ENCODE assay signal across 9 cellular contexts in genomic region chr1:108828074-108828961, GRCh38. TPM values are rescaled to one million over a fixed set of nuclear protein-coding genes. Genes with fewer than 3 reads are reported as not detected.
DNase-seq lines count a peak whose midpoint lies in the region; ATAC-seq, FAIRE-seq and TF ChIP-seq lines count a peak whose summit lies in the region.
"Had no signal": no experiment of that assay in that cellular context is flagged by ENCODE, and none has a peak within 500 bp of the region (broad histone marks: within the 10 kb centered on the region; RNA-seq: fewer than 3 reads in every experiment).

No MANE protein-coding gene starts in this region.

- no peak overlapping the region for H3K4me3 ChIP-seq in lower lobe of right lung

- intact Hi-C loops in lower lobe of right lung (cut with DNase I) = no loop called here

- H3K36me3 ChIP-seq in lower lobe of right lung = no peaks in the 10 kb centered on the region

- no peaks in the 10 kb centered on the region for H3K36me3 Mint-ChIP-seq in activated CD4-positive, alpha-beta memory T cell treated with anti-CD3 and anti-CD28 coated beads, Interleukin-2, amount 10 ng/mL, durations not matched to agents 7 days and 5 days (ENCODE audit: low read depth)

- no peak for FAIRE-seq in D721Med (lab: Jason Lieb, UNC)
- FAIRE-seq: TTC549 had no signal

- no peaks in the 10 kb centered on the region for H3K9me3 Mint-ChIP-seq in activated CD4-positive, alpha-beta memory T cell treated with anti-CD3 and anti-CD28 coated beads, Interleukin-2, amount 10 ng/mL, durations not matched to agents 7 days and 5 days

- ATAC-seq in HG02759 (IDR thresholded peaks at IDR 0.05; ENCODE audit: unreplicated experiment) = peak; percentile 70
- peak; percentile 74 to 79 for ATAC-seq in lower lobe of right lung
- no peak for ATAC-seq in GM21825 (IDR thresholded peaks at IDR 0.05; ENCODE audit: unreplicated experiment)

- no peaks in the 10 kb centered on the region for H3K9me3 ChIP-seq in lower lobe of right lung

- TF ChIP-seq CTCF in D721Med (IDR thresholded peaks at IDR 0.05; ENCODE audit: insufficient read depth, missing control alignments) = peak; percentile 84
- TF ChIP-seq CTCF in lower lobe of right lung (IDR thresholded peaks at IDR 0.05) = peak; percentile 76

- POLR2A ChIA-PET in activated CD4-positive, alpha-beta memory T cell treated with anti-CD3 and anti-CD28 coated beads, Interleukin-2, amount 10 ng/mL, durations not matched to agents 7 days and 5 days (lab: Charles Lee) = interaction anchor here (1.3 to 1.7 kb wide), 2 partner anchors 69 to 136 kb away, joined by 4 to 6 read pairs; partner anchors contain the start of gene PRPF38B

- no peaks in the 10 kb centered on the region for H3K27me3 ChIP-seq in lower lobe of right lung (ENCODE audit: low read depth)

- CTCF ChIA-PET in activated CD4-positive, alpha-beta memory T cell treated with anti-CD3 and anti-CD28 coated beads, Interleukin-2, amount 10 ng/mL, durations not matched to agents 7 days and 5 days (lab: Charles Lee) = interaction anchor here (0.7 to 11.2 kb wide), 24 partner anchors 9 to 284 kb away, joined by 3 to 181 read pairs (median 6); partner anchors contain the start of gene PRPF38B

- peaks cover 37% of the 10 kb centered on the region for H3K4me1 ChIP-seq in lower lobe of right lung

- H3K4me1 Mint-ChIP-seq in activated CD4-positive, alpha-beta memory T cell treated with anti-CD3 and anti-CD28 coated beads, Interleukin-2, amount 10 ng/mL, durations not matched to agents 7 days and 5 days = peaks cover 21% of the 10 kb centered on the region

- DNase-seq in D721Med (ENCODE audit: insufficient read length, low spot score) (peak; percentile 68), NCI-H526 (lab: John Stamatoyannopoulos, UW) (peak; percentile 50 to 90), lower lobe of right lung (peak; percentile 76)
- peak; percentile 75 for DNase-seq in activated CD4-positive, alpha-beta memory T cell treated with anti-CD3 and anti-CD28 coated beads, Interleukin-2, amount 10 ng/mL, durations not matched to agents 7 days and 5 days
- DNase-seq in effector CD4-positive, alpha-beta T cell = peak; percentile 66
- peak; percentile 9 to 48 (median 47) for DNase-seq in stimulated activated CD4-positive, alpha-beta T cell treated with anti-CD3 and anti-CD28 coated beads, TNF-alpha, amount 100 ng/mL, for 24 hours (ENCODE audit: low read depth in 3 of 3)

- H3K27me3 Mint-ChIP-seq in activated CD4-positive, alpha-beta memory T cell treated with anti-CD3 and anti-CD28 coated beads, Interleukin-2, amount 10 ng/mL, durations not matched to agents 7 days and 5 days = no peaks in the 10 kb centered on the region

- H3K27ac ChIP-seq in lower lobe of right lung = peak overlapping the region; percentile 83

- no peak overlapping the region for H3K4me3 Mint-ChIP-seq in activated CD4-positive, alpha-beta memory T cell treated with anti-CD3 and anti-CD28 coated beads, Interleukin-2, amount 10 ng/mL, durations not matched to agents 7 days and 5 days

- H3K27ac Mint-ChIP-seq in activated CD4-positive, alpha-beta memory T cell treated with anti-CD3 and anti-CD28 coated beads, Interleukin-2, amount 10 ng/mL, durations not matched to agents 7 days and 5 days = no peak overlapping the region

RNA-seq across cellular contexts. Expression of gene AKNAD1, which starts 28.6 kb away (rescaled TPM):
- not detected for total RNA-seq in activated CD4-positive, alpha-beta memory T cell treated with anti-CD3 and anti-CD28 coated beads, Interleukin-2, amount 10 ng/mL, durations not matched to agents 7 days and 5 days
- total RNA-seq in lower lobe of right lung = 1.3 TPM

RNA-seq across cellular contexts. Expression of gene GPSM2, which starts 48.5 kb away (rescaled TPM):
- total RNA-seq in activated CD4-positive, alpha-beta memory T cell treated with anti-CD3 and anti-CD28 coated beads, Interleukin-2, amount 10 ng/mL, durations not matched to agents 7 days and 5 days = 10 to 100 TPM; 43.2 to 47.1 TPM
- 16.5 TPM for total RNA-seq in lower lobe of right lung
